Comparison of ENCODE assay signal across 22 cellular contexts in the genomic region with DNA sequence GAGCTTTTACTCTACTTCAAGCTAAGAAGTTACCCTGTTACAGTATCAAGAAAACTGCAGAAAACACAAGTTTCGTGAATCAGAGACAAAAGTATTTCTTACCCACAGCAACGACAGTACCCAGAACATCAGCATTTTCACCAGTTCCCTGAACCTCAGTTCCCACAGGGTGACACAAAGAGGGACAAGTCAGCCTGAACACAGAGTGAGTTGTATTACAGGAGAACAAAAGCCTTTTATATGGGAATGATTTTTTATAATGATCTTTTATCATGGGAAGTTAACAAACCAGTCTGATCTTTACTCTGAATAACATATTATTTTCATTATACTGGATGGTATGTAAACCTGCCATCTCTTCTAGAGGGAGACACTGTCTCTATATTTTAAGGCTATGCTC.
DNase-seq lines count a peak whose midpoint lies in the region; ATAC-seq lines count a peak whose summit lies in the region.
"Had no signal": no experiment of that assay in that cellular context is flagged by ENCODE, and none has a peak within 500 bp of the region (broad histone marks: within the 10 kb centered on the region; RNA-seq: fewer than 3 reads in every experiment).

No MANE protein-coding gene starts in this region.

- peaks cover 2 to 8% of the 10 kb centered on the region in 2 donors for H3K9me3 Mint-ChIP-seq in activated T-cell treated with anti-CD3 and anti-CD28 coated beads, Interleukin-2, amount 50 U/mL, for 72 hours

- no peak overlapping the region for H3K27ac Mint-ChIP-seq in activated T-cell treated with anti-CD3 and anti-CD28 coated beads, Interleukin-2, amount 50 U/mL, for 72 hours
- H3K27ac Mint-ChIP-seq: CD14-positive monocyte; CD4-positive, alpha-beta memory T cell had no signal

- no peak for ATAC-seq in activated T-cell treated with anti-CD3 and anti-CD28 coated beads, Interleukin-2, amount 50 U/mL, for 72 hours (replicated peaks in 1 of 2)
- ATAC-seq in HG03025 (IDR thresholded peaks at IDR 0.05; ENCODE audit: low FRiP score, unreplicated experiment): no peak
- ATAC-seq: A549, GM12878, K562 had no signal

- H3K4me1 Mint-ChIP-seq in activated T-cell treated with anti-CD3 and anti-CD28 coated beads, Interleukin-2, amount 50 U/mL, for 72 hours (ENCODE audit: low read depth): no peaks in the 10 kb centered on the region
- H3K4me1 Mint-ChIP-seq: CD14-positive monocyte had no signal

- peaks cover 0 to 3% of the 10 kb centered on the region in 2 donors for H3K36me3 Mint-ChIP-seq in activated T-cell treated with anti-CD3 and anti-CD28 coated beads, Interleukin-2, amount 50 U/mL, for 72 hours (ENCODE audit: insufficient read depth in 2 of 2)
- H3K36me3 Mint-ChIP-seq: CD14-positive monocyte; CD4-positive, alpha-beta memory T cell had no signal

- H3K4me3 Mint-ChIP-seq in activated T-cell treated with anti-CD3 and anti-CD28 coated beads, Interleukin-2, amount 50 U/mL, for 72 hours: no peak overlapping the region
- H3K4me3 Mint-ChIP-seq: CD14-positive monocyte; CD4-positive, alpha-beta memory T cell had no signal

- peak overlapping the region; percentile 22 for H3K27ac ChIP-seq in caudate nucleus (ENCODE audit: low read depth, low read length)
- H3K27ac ChIP-seq: 22Rv1, A549, BLaER1, GM23248, HL-60 had no signal

- H3K27me3 Mint-ChIP-seq in activated T-cell treated with anti-CD3 and anti-CD28 coated beads, Interleukin-2, amount 50 U/mL, for 72 hours (ENCODE audit: low read depth): peaks cover 6% of the 10 kb centered on the region

- DNase-seq in Ammon's horn (ENCODE audit: low spot score) (peak; percentile 73), caudate nucleus (lab: John Stamatoyannopoulos, UW) (peak in 12 of 61 donors; percentile 0 to 42 (median 2)), inferior parietal cortex (ENCODE audit: extremely low spot score) (peak; percentile 20), superior temporal gyrus (ENCODE audit: extremely low spot score) (peak; percentile 62), NCI-H345 (lab: John Stamatoyannopoulos, UW) (no peak)
- no peak for DNase-seq in activated T-cell treated with anti-CD3 and anti-CD28 coated beads, Interleukin-2, amount 50 U/mL, for 72 hours
- DNase-seq: AML-193; Calu3; CD4-positive, alpha-beta memory T cell; DND-41; EL; GM23248; HCEC 1CT; IMR-90 had no signal

Comparison
In these comparisons a context has a peak if more than half of its experiments do, and no peak if none do; other contexts are left out.
1. DNase-seq: peak in Ammon's horn (single experiment), inferior parietal cortex (single experiment) and superior temporal gyrus (single experiment); none in NCI-H345 (single experiment) and activated T-cell treated with anti-CD3 and anti-CD28 coated beads, Interleukin-2, amount 50 U/mL, for 72 hours (0 of 2).